27 cellular contexts compared by ENCODE assay signal in the genomic region with DNA sequence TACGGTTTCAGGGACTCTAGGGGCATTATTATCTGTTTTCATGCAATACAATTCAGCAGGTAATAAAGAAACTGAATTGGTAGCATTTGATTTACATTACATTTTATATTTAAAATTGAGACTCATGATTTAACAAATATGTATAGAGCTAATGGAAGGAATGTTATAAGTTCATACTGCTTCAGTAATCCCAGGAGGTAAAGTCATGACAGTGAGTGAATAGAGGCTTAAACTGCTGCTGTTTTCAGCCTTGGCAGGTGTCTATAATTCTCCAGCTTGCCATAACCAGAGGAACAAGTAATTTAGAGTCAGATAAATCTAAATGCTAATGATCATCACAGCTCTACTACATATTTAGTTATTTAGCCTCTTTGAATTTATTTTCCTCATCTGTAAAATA.
"Had no signal": no experiment of that assay in that cellular context is flagged by ENCODE, and none has a peak within 500 bp of the region (broad histone marks: within the 10 kb centered on the region; RNA-seq: fewer than 3 reads in every experiment).

No MANE protein-coding gene starts in this region.

- H3K4me3 ChIP-seq: neural progenitor cell, pancreas, prostate gland, right atrium auricular region, right lobe of liver, sigmoid colon, stomach, thoracic aorta, thyroid gland, tibial nerve, upper lobe of left lung, vagina had no signal

- H3K27me3 ChIP-seq: neural progenitor cell, pancreas, right atrium auricular region, right lobe of liver, sigmoid colon, stomach, thyroid gland, tibial nerve, upper lobe of left lung, vagina had no signal

- H3K27ac Mint-ChIP-seq: naive thymus-derived CD8-positive, alpha-beta T cell; natural killer cell treated with Interleukin-12 subunit alpha and Interleukin-12 subunit beta and Interleukin-15 and Interleukin-18, amount 100 ng/mL, for 72 hours; nephron progenitor cell; neural progenitor cell; stimulated activated effector memory CD8-positive, alpha-beta T cell treated with anti-CD3 and anti-CD28 coated beads, Interleukin-12 subunit alpha, Interleukin-12 subunit beta, amount 100 ng/mL, for 72 hours; stimulated activated naive B cell treated with anti-CD40 and anti-IgM and Interleukin-4, amounts not matched to agents 10 μg/mL and 1 μg/mL and 100 μg/mL, for 72 hours; stimulated activated naive CD8-positive, alpha-beta T cell treated with anti-CD3 and anti-CD28 coated beads, Interleukin-15, Interleukin-2, amounts not matched to agents 100 ng/mL and 50 ng/mL, for 24 hours had no signal

- H3K4me3 Mint-ChIP-seq: naive thymus-derived CD8-positive, alpha-beta T cell; natural killer cell treated with Interleukin-12 subunit alpha and Interleukin-12 subunit beta and Interleukin-15 and Interleukin-18, amount 100 ng/mL, for 72 hours; nephron progenitor cell; neural progenitor cell; stimulated activated effector memory CD8-positive, alpha-beta T cell treated with anti-CD3 and anti-CD28 coated beads, Interleukin-12 subunit alpha, Interleukin-12 subunit beta, amount 100 ng/mL, for 72 hours; stimulated activated naive B cell treated with anti-CD40 and anti-IgM and Interleukin-4, amounts not matched to agents 10 μg/mL and 1 μg/mL and 100 μg/mL, for 72 hours; stimulated activated naive CD8-positive, alpha-beta T cell treated with anti-CD3 and anti-CD28 coated beads, Interleukin-15, Interleukin-2, amounts not matched to agents 100 ng/mL and 50 ng/mL, for 24 hours had no signal

- H3K9ac ChIP-seq: neural progenitor cell had no signal

- H3K36me3 ChIP-seq: neural progenitor cell, pancreas, prostate gland, right atrium auricular region, right lobe of liver, sigmoid colon, stomach, thoracic aorta, thyroid gland, tibial nerve, upper lobe of left lung, vagina had no signal

- H3K9me3 Mint-ChIP-seq: naive thymus-derived CD8-positive, alpha-beta T cell; nephron progenitor cell; neural progenitor cell; stimulated activated effector memory CD8-positive, alpha-beta T cell treated with anti-CD3 and anti-CD28 coated beads, Interleukin-12 subunit alpha, Interleukin-12 subunit beta, amount 100 ng/mL, for 72 hours; stimulated activated naive B cell treated with anti-CD40 and anti-IgM and Interleukin-4, amounts not matched to agents 10 μg/mL and 1 μg/mL and 100 μg/mL, for 72 hours; stimulated activated naive CD8-positive, alpha-beta T cell treated with anti-CD3 and anti-CD28 coated beads, Interleukin-15, Interleukin-2, amounts not matched to agents 100 ng/mL and 50 ng/mL, for 24 hours had no signal

- H3K36me3 Mint-ChIP-seq: naive thymus-derived CD8-positive, alpha-beta T cell; natural killer cell treated with Interleukin-12 subunit alpha and Interleukin-12 subunit beta and Interleukin-15 and Interleukin-18, amount 100 ng/mL, for 72 hours; neural progenitor cell; stimulated activated effector memory CD8-positive, alpha-beta T cell treated with anti-CD3 and anti-CD28 coated beads, Interleukin-12 subunit alpha, Interleukin-12 subunit beta, amount 100 ng/mL, for 72 hours; stimulated activated naive B cell treated with anti-CD40 and anti-IgM and Interleukin-4, amounts not matched to agents 10 μg/mL and 1 μg/mL and 100 μg/mL, for 72 hours had no signal

- H3K9me3 ChIP-seq: pancreas, prostate gland, right atrium auricular region, right lobe of liver, sigmoid colon, stomach, thoracic aorta, thyroid gland, tibial nerve, upper lobe of left lung, vagina had no signal

- H3K27ac ChIP-seq: neural progenitor cell, pancreas, prostate gland, right atrium auricular region, right lobe of liver, sigmoid colon, stomach, thoracic aorta, thyroid gland, tibial nerve, upper lobe of left lung, vagina had no signal

- H3K4me2 ChIP-seq: neural progenitor cell had no signal

- DNase-seq: naive thymus-derived CD8-positive, alpha-beta T cell; nephron progenitor cell; occipital lobe; pancreas; retina; right lobe of liver; sigmoid colon; small intestine; stimulated activated CD4-positive, alpha-beta T cell treated with anti-CD3 and anti-CD28 coated beads, Interleukin-15, amount 100 ng/mL, for 24 hours; stimulated activated CD4-positive, alpha-beta T cell treated with anti-CD3 and anti-CD28 coated beads, Interleukin-2, amount 100 ng/mL, for 24 hours; stimulated activated CD4-positive, alpha-beta T cell treated with anti-CD3 and anti-CD28 coated beads, Interleukin-2, amount 100 ng/mL, for 48 hours; stimulated activated CD4-positive, alpha-beta T cell treated with anti-CD3 and anti-CD28 coated beads, Interleukin-4, amount 100 ng/mL, for 24 hours; stimulated activated naive B cell treated with anti-CD40 and anti-IgM and Interleukin-4, amounts not matched to agents 10 μg/mL and 1 μg/mL and 100 μg/mL, for 72 hours; stimulated activated naive CD4-positive, alpha-beta T cell treated with Interleukin-2 at 50 U/mL for 16 hours; stomach; thyroid gland; trophoblast cell; upper lobe of left lung had no signal

- H3K4me1 ChIP-seq: neural progenitor cell, pancreas, prostate gland, right atrium auricular region, right lobe of liver, sigmoid colon, stomach, thyroid gland, tibial nerve, upper lobe of left lung, vagina had no signal

- H3K4me1 Mint-ChIP-seq: naive thymus-derived CD8-positive, alpha-beta T cell; nephron progenitor cell; neural progenitor cell; stimulated activated effector memory CD8-positive, alpha-beta T cell treated with anti-CD3 and anti-CD28 coated beads, Interleukin-12 subunit alpha, Interleukin-12 subunit beta, amount 100 ng/mL, for 72 hours; stimulated activated naive B cell treated with anti-CD40 and anti-IgM and Interleukin-4, amounts not matched to agents 10 μg/mL and 1 μg/mL and 100 μg/mL, for 72 hours had no signal

- H3K27me3 Mint-ChIP-seq: naive thymus-derived CD8-positive, alpha-beta T cell; natural killer cell treated with Interleukin-12 subunit alpha and Interleukin-12 subunit beta and Interleukin-15 and Interleukin-18, amount 100 ng/mL, for 72 hours; stimulated activated naive B cell treated with anti-CD40 and anti-IgM and Interleukin-4, amounts not matched to agents 10 μg/mL and 1 μg/mL and 100 μg/mL, for 72 hours; stimulated activated naive CD8-positive, alpha-beta T cell treated with anti-CD3 and anti-CD28 coated beads, Interleukin-15, Interleukin-2, amounts not matched to agents 100 ng/mL and 50 ng/mL, for 24 hours had no signal
